Comparison of ENCODE assay signal across 14 cellular contexts in genomic region chr3:36362973-36363372, GRCh38. TPM values are rescaled to one million over a fixed set of nuclear protein-coding genes. Genes with fewer than 3 reads are reported as not detected.
A peak's percentile ranks its signal among the peaks of the same experiment; 100 is the strongest.
DNase-seq lines count a peak whose midpoint lies in the region; ATAC-seq and FAIRE-seq lines count a peak whose summit lies in the region.
"Had no signal": no experiment of that assay in that cellular context is flagged by ENCODE, and none has a peak within 500 bp of the region (broad histone marks: within the 10 kb centered on the region; RNA-seq: fewer than 3 reads in every experiment).

No MANE protein-coding gene starts in this region.

- H3K4me3 Mint-ChIP-seq in natural killer cell treated with Interleukin-12 subunit alpha and Interleukin-12 subunit beta and Interleukin-15 and Interleukin-18, amount 100 ng/mL, for 72 hours: no peak overlapping the region
- H3K4me3 Mint-ChIP-seq: dendritic cell treated with granulocyte-macrophage colony-stimulating factor and Interleukin-4, amounts not matched to agents 40 ng/mL and 50 ng/mL, for 4 days had no signal

- DNase-seq in AG08396 (ENCODE audit: low spot score): peak; percentile 48
- DNase-seq in HTR-8/SVneo (ENCODE audit: insufficient read length, low spot score): peak; percentile 59
- peak; percentile 63 for DNase-seq in amniotic epithelial cell (ENCODE audit: low read depth)
- DNase-seq in iPS-NIHi7 (ENCODE audit: extremely low spot score): peak; percentile 58
- DNase-seq in putamen (ENCODE audit: low spot score): no peak
- no peak for DNase-seq in DMS79 treated with DMSO at 0.1 percent for 48 hours (lab: John Stamatoyannopoulos, UW)
- DNase-seq in natural killer cell treated with Interleukin-12 subunit alpha and Interleukin-12 subunit beta and Interleukin-15 and Interleukin-18, amount 100 ng/mL, for 72 hours (ENCODE audit: low spot score): no peak
- DNase-seq in aorta: no peak
- DNase-seq: MV-4-11, T-helper 9 cell, uterus had no signal

- H3K9me3 Mint-ChIP-seq in natural killer cell treated with Interleukin-12 subunit alpha and Interleukin-12 subunit beta and Interleukin-15 and Interleukin-18, amount 100 ng/mL, for 72 hours: peaks cover 3% of the 10 kb centered on the region

- no peaks in the 10 kb centered on the region for H3K4me1 ChIP-seq in aorta (ENCODE audit: control insufficient read depth in 1 of 2, insufficient read depth in 2 of 2, low read length in 2 of 2)
- H3K4me1 ChIP-seq: prostate gland, uterus had no signal

- no peaks in the 10 kb centered on the region for H3K9me3 ChIP-seq in aorta (ENCODE audit: control insufficient read depth, low read length)
- H3K9me3 ChIP-seq: prostate gland, uterus had no signal

- no peaks in the 10 kb centered on the region for H3K27me3 ChIP-seq in aorta (ENCODE audit: control insufficient read depth in 1 of 2, insufficient read depth in 2 of 2, low read length in 1 of 2)
- H3K27me3 ChIP-seq: uterus had no signal

- peak; percentile 58 for FAIRE-seq in HTR-8/SVneo (lab: Jason Lieb, UNC)
- FAIRE-seq: GM12891 had no signal

- H3K4me1 Mint-ChIP-seq in natural killer cell treated with Interleukin-12 subunit alpha and Interleukin-12 subunit beta and Interleukin-15 and Interleukin-18, amount 100 ng/mL, for 72 hours (ENCODE audit: low read depth in 2 of 2): no peaks in the 10 kb centered on the region

- WGBS in aorta, 2 donors: 46 to 59% methylated on average over 2 of the region's 2 CpGs

- H3K4me3 ChIP-seq in aorta (ENCODE audit: low read length in 2 of 2): no peak overlapping the region
- H3K4me3 ChIP-seq: prostate gland, uterus had no signal

- no peak overlapping the region for H3K27ac ChIP-seq in aorta (ENCODE audit: low read depth in 1 of 2, low read length in 2 of 2)
- H3K27ac ChIP-seq: prostate gland, uterus had no signal

- no peaks in the 10 kb centered on the region for H3K36me3 Mint-ChIP-seq in natural killer cell treated with Interleukin-12 subunit alpha and Interleukin-12 subunit beta and Interleukin-15 and Interleukin-18, amount 100 ng/mL, for 72 hours

- no peak overlapping the region for H3K27ac Mint-ChIP-seq in natural killer cell treated with Interleukin-12 subunit alpha and Interleukin-12 subunit beta and Interleukin-15 and Interleukin-18, amount 100 ng/mL, for 72 hours
- H3K27ac Mint-ChIP-seq: dendritic cell treated with granulocyte-macrophage colony-stimulating factor and Interleukin-4, amounts not matched to agents 40 ng/mL and 50 ng/mL, for 4 days had no signal

- no peaks in the 10 kb centered on the region for H3K27me3 Mint-ChIP-seq in natural killer cell treated with Interleukin-12 subunit alpha and Interleukin-12 subunit beta and Interleukin-15 and Interleukin-18, amount 100 ng/mL, for 72 hours

- intact Hi-C loops in aorta (cut with DNase I): no loop called here

- H3K36me3 ChIP-seq in aorta (ENCODE audit: control insufficient read depth in 1 of 2, insufficient read depth in 2 of 2, low read length in 1 of 2): no peaks in the 10 kb centered on the region
- H3K36me3 ChIP-seq: prostate gland, uterus had no signal

- ATAC-seq in natural killer cell treated with Interleukin-12 subunit alpha and Interleukin-12 subunit beta and Interleukin-15 and Interleukin-18, amount 100 ng/mL, for 72 hours: no peak
- no peak for ATAC-seq in aorta (ENCODE audit: low FRiP score)

RNA-seq across cellular contexts. Expression of gene STAC, which starts 17.3 kb away (rescaled TPM):
- total RNA-seq in natural killer cell treated with Interleukin-12 subunit alpha and Interleukin-12 subunit beta and Interleukin-15 and Interleukin-18, amount 100 ng/mL, for 72 hours: under 1 TPM in 1 of 2 donors, not detected in 1; 0.29 TPM
- total RNA-seq in aorta: 10 to 100 TPM; 12.5 to 14.2 TPM
- polyA plus RNA-seq in aorta: 10 to 100 TPM in 1 of 2 donors, 1 to 10 TPM in 1; 9.1 to 11.5 TPM

Comparison
In these comparisons a context has a peak if more than half of its experiments do, and no peak if none do; other contexts are left out.
1. DNase-seq: peak in AG08396 (single experiment), HTR-8/SVneo (single experiment), amniotic epithelial cell (single experiment) and iPS-NIHi7 (single experiment); none in putamen (single experiment), DMS79 treated with DMSO at 0.1 percent for 48 hours (single experiment), natural killer cell treated with Interleukin-12 subunit alpha and Interleukin-12 subunit beta and Interleukin-15 and Interleukin-18, amount 100 ng/mL, for 72 hours (single experiment) and aorta (0 of 2).
2. RNA of gene STAC, which starts 17.3 kb away (total RNA-seq): 12.5 to 14.2 TPM in aorta; 0.29 TPM in natural killer cell treated with Interleukin-12 subunit alpha and Interleukin-12 subunit beta and Interleukin-15 and Interleukin-18, amount 100 ng/mL, for 72 hours; every median in the first group is over 10 times any median in the second.